In the genomic region with DNA sequence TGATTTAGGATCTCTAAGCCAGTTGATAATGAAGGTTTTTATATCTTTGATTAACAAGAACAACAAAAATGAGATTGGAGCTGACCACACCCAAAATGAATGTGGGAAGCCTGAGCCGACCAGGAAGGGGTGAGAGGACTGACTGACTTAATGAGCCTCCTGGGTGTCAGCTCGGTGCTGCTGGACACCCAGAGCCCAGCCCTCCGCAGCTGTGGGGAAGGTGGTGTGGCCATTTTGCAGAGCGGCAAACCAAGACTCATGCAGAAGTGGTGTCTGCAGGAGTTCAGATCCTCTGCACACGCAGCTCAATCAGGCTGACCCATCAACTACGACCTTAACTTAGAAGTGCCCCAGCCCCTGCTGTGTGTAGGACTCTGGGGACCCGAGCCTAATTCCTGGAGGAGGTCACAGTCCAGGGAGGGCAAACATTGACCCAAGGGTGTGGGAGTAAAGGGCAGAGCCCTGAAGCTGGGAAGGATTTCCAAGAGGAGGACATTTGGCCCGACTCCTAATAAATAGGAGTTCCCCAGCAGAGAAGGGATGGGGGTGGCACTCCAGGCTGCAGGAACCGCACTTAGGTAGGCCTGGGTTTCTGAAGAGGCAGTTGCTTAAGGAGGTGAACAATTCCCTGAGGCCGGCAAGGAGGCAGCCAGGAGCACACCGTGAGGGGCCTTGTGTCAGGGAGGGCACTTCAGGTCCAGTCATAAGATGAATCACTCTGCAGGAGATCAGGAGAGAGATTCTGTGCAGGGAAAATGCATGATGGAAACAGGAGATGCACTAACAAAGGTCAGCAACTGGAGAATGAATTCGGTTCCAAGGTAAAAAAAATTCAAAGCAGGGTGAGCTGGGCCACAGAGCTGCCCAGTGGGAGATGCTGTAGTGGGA, we compare ENCODE assay signal across 1 cellular context.
A peak's percentile ranks its signal among the peaks of the same experiment; 100 is the strongest.
TF ChIP-seq lines count a peak whose summit lies in the region.

No MANE protein-coding gene starts in this region.

TF ChIP-seq in liver, 16 proteins besides CTCF, POLR2A, EP300 and RAD21 (continued from another document):
- TF ChIP-seq, protein P1, sequence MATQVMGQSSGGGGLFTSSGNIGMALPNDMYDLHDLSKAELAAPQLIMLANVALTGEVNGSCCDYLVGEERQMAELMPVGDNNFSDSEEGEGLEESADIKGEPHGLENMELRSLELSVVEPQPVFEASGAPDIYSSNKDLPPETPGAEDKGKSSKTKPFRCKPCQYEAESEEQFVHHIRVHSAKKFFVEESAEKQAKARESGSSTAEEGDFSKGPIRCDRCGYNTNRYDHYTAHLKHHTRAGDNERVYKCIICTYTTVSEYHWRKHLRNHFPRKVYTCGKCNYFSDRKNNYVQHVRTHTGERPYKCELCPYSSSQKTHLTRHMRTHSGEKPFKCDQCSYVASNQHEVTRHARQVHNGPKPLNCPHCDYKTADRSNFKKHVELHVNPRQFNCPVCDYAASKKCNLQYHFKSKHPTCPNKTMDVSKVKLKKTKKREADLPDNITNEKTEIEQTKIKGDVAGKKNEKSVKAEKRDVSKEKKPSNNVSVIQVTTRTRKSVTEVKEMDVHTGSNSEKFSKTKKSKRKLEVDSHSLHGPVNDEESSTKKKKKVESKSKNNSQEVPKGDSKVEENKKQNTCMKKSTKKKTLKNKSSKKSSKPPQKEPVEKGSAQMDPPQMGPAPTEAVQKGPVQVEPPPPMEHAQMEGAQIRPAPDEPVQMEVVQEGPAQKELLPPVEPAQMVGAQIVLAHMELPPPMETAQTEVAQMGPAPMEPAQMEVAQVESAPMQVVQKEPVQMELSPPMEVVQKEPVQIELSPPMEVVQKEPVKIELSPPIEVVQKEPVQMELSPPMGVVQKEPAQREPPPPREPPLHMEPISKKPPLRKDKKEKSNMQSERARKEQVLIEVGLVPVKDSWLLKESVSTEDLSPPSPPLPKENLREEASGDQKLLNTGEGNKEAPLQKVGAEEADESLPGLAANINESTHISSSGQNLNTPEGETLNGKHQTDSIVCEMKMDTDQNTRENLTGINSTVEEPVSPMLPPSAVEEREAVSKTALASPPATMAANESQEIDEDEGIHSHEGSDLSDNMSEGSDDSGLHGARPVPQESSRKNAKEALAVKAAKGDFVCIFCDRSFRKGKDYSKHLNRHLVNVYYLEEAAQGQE (IDR thresholded peaks at IDR 0.05) = no peak
- TF ChIP-seq, protein P2, sequence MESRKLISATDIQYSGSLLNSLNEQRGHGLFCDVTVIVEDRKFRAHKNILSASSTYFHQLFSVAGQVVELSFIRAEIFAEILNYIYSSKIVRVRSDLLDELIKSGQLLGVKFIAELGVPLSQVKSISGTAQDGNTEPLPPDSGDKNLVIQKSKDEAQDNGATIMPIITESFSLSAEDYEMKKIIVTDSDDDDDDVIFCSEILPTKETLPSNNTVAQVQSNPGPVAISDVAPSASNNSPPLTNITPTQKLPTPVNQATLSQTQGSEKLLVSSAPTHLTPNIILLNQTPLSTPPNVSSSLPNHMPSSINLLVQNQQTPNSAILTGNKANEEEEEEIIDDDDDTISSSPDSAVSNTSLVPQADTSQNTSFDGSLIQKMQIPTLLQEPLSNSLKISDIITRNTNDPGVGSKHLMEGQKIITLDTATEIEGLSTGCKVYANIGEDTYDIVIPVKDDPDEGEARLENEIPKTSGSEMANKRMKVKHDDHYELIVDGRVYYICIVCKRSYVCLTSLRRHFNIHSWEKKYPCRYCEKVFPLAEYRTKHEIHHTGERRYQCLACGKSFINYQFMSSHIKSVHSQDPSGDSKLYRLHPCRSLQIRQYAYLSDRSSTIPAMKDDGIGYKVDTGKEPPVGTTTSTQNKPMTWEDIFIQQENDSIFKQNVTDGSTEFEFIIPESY (IDR thresholded peaks at IDR 0.05) = no peak
- TF ChIP-seq EGR1 (IDR thresholded peaks at IDR 0.05; ENCODE audit: low read depth in 2 of 2) = no peak
- TF ChIP-seq, protein P3, sequence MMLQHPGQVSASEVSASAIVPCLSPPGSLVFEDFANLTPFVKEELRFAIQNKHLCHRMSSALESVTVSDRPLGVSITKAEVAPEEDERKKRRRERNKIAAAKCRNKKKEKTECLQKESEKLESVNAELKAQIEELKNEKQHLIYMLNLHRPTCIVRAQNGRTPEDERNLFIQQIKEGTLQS (IDR thresholded peaks at IDR 0.05) = no peak
- TF ChIP-seq YY1 (IDR thresholded peaks at IDR 0.05) = no peak
- TF ChIP-seq RXRA (IDR thresholded peaks at IDR 0.05) = peak; percentile 16 to 56
- TF ChIP-seq HNF4G (IDR thresholded peaks at IDR 0.05) = peak; percentile 51
- TF ChIP-seq TAF1 (conservative IDR thresholded peaks at IDR 0.05) = no peak
- TF ChIP-seq FOXA1 (IDR thresholded peaks at IDR 0.05) = no peak
- no peak for TF ChIP-seq GABPA (IDR thresholded peaks at IDR 0.05 in 1 of 2, conservative IDR thresholded peaks at IDR 0.05 in 1 of 2)
- peak; percentile 59 to 90 for TF ChIP-seq HNF4A (conservative IDR thresholded peaks at IDR 0.05)
- TF ChIP-seq JUND (IDR thresholded peaks at IDR 0.05) = no peak
- TF ChIP-seq NR2F2 (IDR thresholded peaks at IDR 0.05) = no peak
- TF ChIP-seq FOXA2 (IDR thresholded peaks at IDR 0.05) = no peak
- TF ChIP-seq SP1 (IDR thresholded peaks at IDR 0.05) = peak; percentile 52
